26 cellular contexts compared by ENCODE assay signal in genomic region chr3:146026547-146026946, GRCh38.
DNase-seq lines count a peak whose midpoint lies in the region; ATAC-seq, FAIRE-seq and TF ChIP-seq lines count a peak whose summit lies in the region.
"Had no signal": no experiment of that assay in that cellular context is flagged by ENCODE, and none has a peak within 500 bp of the region (broad histone marks: within the 10 kb centered on the region; RNA-seq: fewer than 3 reads in every experiment).

No MANE protein-coding gene starts in this region.

- H3K9ac ChIP-seq in PC-3 (ENCODE audit: low read length) = no peak overlapping the region

- ATAC-seq in PC-3 (no peak), HG03108 (IDR thresholded peaks at IDR 0.05; ENCODE audit: unreplicated experiment) (no peak)
- ATAC-seq: activated T-cell treated with anti-CD3 and anti-CD28 coated beads, Interleukin-2, amount 50 U/mL, for 72 hours; esophagus mucosa; left colon; right cardiac atrium had no signal

- H3K79me2 ChIP-seq in PC-3 (ENCODE audit: low read length) (no peaks in the 10 kb centered on the region), hepatocyte (no peaks in the 10 kb centered on the region)

- H3K36me3 ChIP-seq in PC-3 (ENCODE audit: low read depth, low read length) (no peaks in the 10 kb centered on the region), hepatocyte (replicated peaks; ENCODE audit: insufficient read depth, low read depth) (no peaks in the 10 kb centered on the region)
- H3K36me3 ChIP-seq: colonic mucosa, transverse colon had no signal

- POLR2A ChIA-PET in PC-3 (lab: Charles Lee; ENCODE audit: unreplicated experiment) = interaction anchor here (0.6 kb wide), 1 partner anchor 250 kb away, joined by 6 read pairs; no protein-coding TSS in a partner anchor

- intact Hi-C loops in PC-3 (cut with micrococcal nuclease) = loop anchor here (10.0 kb wide), 1 partner anchor 762 kb away; no protein-coding TSS in a partner anchor

- no peaks in the 10 kb centered on the region for H3K9me3 ChIP-seq in PC-3 (ENCODE audit: low read length)
- H3K9me3 ChIP-seq in hepatocyte (ENCODE audit: low read depth) = no peaks in the 10 kb centered on the region
- H3K9me3 ChIP-seq: colonic mucosa, transverse colon had no signal

- no peak overlapping the region for H3K27ac ChIP-seq in PC-3 (ENCODE audit: low read length)
- H3K27ac ChIP-seq in hepatocyte = no peak overlapping the region
- H3K27ac ChIP-seq: colonic mucosa, transverse colon had no signal

- H3K4me3 ChIP-seq in PC-3 (ENCODE audit: low read length) (no peak overlapping the region), hepatocyte (no peak overlapping the region)
- H3K4me3 ChIP-seq: colonic mucosa, transverse colon had no signal

- no peak overlapping the region for H2AFZ ChIP-seq in PC-3 (ENCODE audit: low read length)
- H2AFZ ChIP-seq in hepatocyte = no peak overlapping the region

- H3K4me2 ChIP-seq in PC-3 (ENCODE audit: low read length) (no peak overlapping the region), hepatocyte (no peak overlapping the region)

- BruUV-seq in PC-3 (replicated peaks; lab: Mats Ljungman, UMichigan) = no TSS peak

- peak; percentile 40; the same call in 1 of the 2 replicates for TF ChIP-seq CTCF in PC-3 (conservative IDR thresholded peaks at IDR 0.05; ENCODE audit: low read depth, low read length)
- TF ChIP-seq CTCF in hepatocyte (IDR thresholded peaks at IDR 0.05; ENCODE audit: poor library complexity) = peak; percentile 34

- no peaks in the 10 kb centered on the region for H3K9me2 ChIP-seq in PC-3 (replicated peaks; ENCODE audit: low read length)
- no peaks in the 10 kb centered on the region for H3K9me2 ChIP-seq in hepatocyte (replicated peaks; ENCODE audit: insufficient read depth)

- 55% methylated on average over 1 of the region's 1 CpG for WGBS in hepatocyte (ENCODE audit: low lambda C conversion rate, missing lambda C conversion rate)

- CTCF ChIA-PET in PC-3 (lab: Charles Lee) = interaction anchor here (0.6 to 1.2 kb wide), 2 partner anchors 250 to 424 kb away, joined by 3 to 5 read pairs; no protein-coding TSS in a partner anchor

- H3F3A ChIP-seq in PC-3 (ENCODE audit: low read length, unreplicated experiment) = no peaks in the 10 kb centered on the region

- no peaks in the 10 kb centered on the region for H4K20me1 ChIP-seq in PC-3 (ENCODE audit: low read length)
- no peaks in the 10 kb centered on the region for H4K20me1 ChIP-seq in hepatocyte (ENCODE audit: insufficient read depth, poor library complexity, severe bottlenecking)

- H3K27me3 ChIP-seq in PC-3 (ENCODE audit: low read length) (no peaks in the 10 kb centered on the region), hepatocyte (no peaks in the 10 kb centered on the region)
- H3K27me3 ChIP-seq: colonic mucosa, transverse colon had no signal

- FAIRE-seq in A204.1 (lab: Jason Lieb, UNC) = peak; percentile 51
- FAIRE-seq: bronchial epithelial cell, frontal cortex, GM12891 had no signal

- H3K4me1 ChIP-seq in PC-3 (ENCODE audit: insufficient read depth, low read length) (no peaks in the 10 kb centered on the region), hepatocyte (ENCODE audit: insufficient read depth) (no peaks in the 10 kb centered on the region)
- H3K4me1 ChIP-seq: colonic mucosa, transverse colon had no signal

- DNase-seq in COLO829 (ENCODE audit: low spot score) = peak; percentile 26
- peak; percentile 26 for DNase-seq in PC-3
- no peak for DNase-seq in hepatocyte (ENCODE audit: low spot score)
- DNase-seq in NAMALWA (ENCODE audit: low spot score) = no peak
- DNase-seq in HuH-7.5 (ENCODE audit: low spot score) = no peak
- DNase-seq: activated CD4-positive, alpha-beta T cell treated with anti-CD3 and anti-CD28 coated beads for 4 hours; activated naive CD4-positive, alpha-beta T cell treated with Interleukin-2 at 50 U/mL for 16 hours; activated T-cell treated with anti-CD3 and anti-CD28 coated beads, Interleukin-2, amount 50 U/mL, for 72 hours; colonic mucosa; effector memory CD4-positive, alpha-beta T cell; IMR-90; left colon; NCI-H1092; NCI-H187 treated with DMSO at 0.1 percent for 48 hours; NCI-H446; NCI-H82; right cardiac atrium; stimulated activated CD4-positive, alpha-beta T cell treated with anti-CD3 and anti-CD28 coated beads, Interleukin-2, amount 100 ng/mL, for 48 hours; T-helper 2 cell; transverse colon had no signal

Comparison
In these comparisons a context has a peak if more than half of its experiments do, and no peak if none do; other contexts are left out.
1. DNase-seq: peak in COLO829 (single experiment) and PC-3 (single experiment); none in hepatocyte (single experiment), NAMALWA (single experiment) and HuH-7.5 (single experiment).